In genomic region chr1:89069955-89070354, GRCh38 we compare ENCODE assay signal across 11 cellular contexts. TPM values are rescaled to one million over a fixed set of nuclear protein-coding genes. Genes with fewer than 3 reads are reported as not detected.
DNase-seq lines count a peak whose midpoint lies in the region; ATAC-seq, FAIRE-seq and TF ChIP-seq lines count a peak whose summit lies in the region.
"Had no signal": no experiment of that assay in that cellular context is flagged by ENCODE, and none has a peak within 500 bp of the region (broad histone marks: within the 10 kb centered on the region; RNA-seq: fewer than 3 reads in every experiment).

No MANE protein-coding gene starts in this region.

- no peak for TF ChIP-seq CTCF in PC-3 (conservative IDR thresholded peaks at IDR 0.05; ENCODE audit: low read depth, low read length)
- TF ChIP-seq CTCF in endothelial cell of umbilical vein (IDR thresholded peaks at IDR 0.05; ENCODE audit: extremely low read depth in 1 of 2, insufficient read depth in 1 of 2, low read depth in 1 of 2, low read length in 2 of 2) = no peak
- TF ChIP-seq CTCF in sigmoid colon (IDR thresholded peaks at IDR 0.05) = no peak

- dilution Hi-C loops in endothelial cell of umbilical vein (cut with MboI; ENCODE audit: extremely low pct_ligation_motif_present, low sequenced_read_pairs) = no loop called here

- H3K4me2 ChIP-seq in PC-3 (ENCODE audit: low read length) (peak overlapping the region; percentile 53), endothelial cell of umbilical vein (ENCODE audit: insufficient read depth, low read length) (peak overlapping the region; percentile 42)

- H3K27me3 Mint-ChIP-seq in CD8-positive, alpha-beta memory T cell = no peaks in the 10 kb centered on the region

- peaks cover 20% of the 10 kb centered on the region for H3K4me1 ChIP-seq in CD8-positive, alpha-beta memory T cell (ENCODE audit: insufficient read depth, low read length)
- H3K4me1 ChIP-seq in PC-3 (ENCODE audit: insufficient read depth, low read length) (peaks cover 6% of the 10 kb centered on the region; the same call in 1 of the 2 replicates), endothelial cell of umbilical vein (ENCODE audit: control insufficient read depth, extremely low read depth, insufficient read depth, low read length) (peaks cover 3% of the 10 kb centered on the region), sigmoid colon (peaks cover 0 to 7% (median 4%) of the 10 kb centered on the region in 4 donors)

- peak overlapping the region; percentile 59; the same call in 1 of the 2 replicates for H2AFZ ChIP-seq in PC-3 (ENCODE audit: low read length)
- peak overlapping the region; percentile 33 for H2AFZ ChIP-seq in endothelial cell of umbilical vein (ENCODE audit: low read depth, low read length)

- CTCF ChIA-PET in CD8-positive, alpha-beta memory T cell (lab: Charles Lee) = interaction anchor here (0.6 to 1.1 kb wide), 2 partner anchors 30 to 78 kb away, joined by 3 to 5 read pairs; no protein-coding TSS in a partner anchor
- CTCF ChIA-PET in PC-3 (lab: Charles Lee) (no interaction called here), endothelial cell of umbilical vein (lab: Charles Lee) (interaction anchor here (0.7 to 2.7 kb wide), 4 partner anchors 11 to 96 kb away, joined by 3 to 18 read pairs (median 4); no protein-coding TSS in a partner anchor)

- H3K36me3 ChIP-seq in CD8-positive, alpha-beta memory T cell (ENCODE audit: insufficient read depth, low read length) = no peaks in the 10 kb centered on the region
- no peaks in the 10 kb centered on the region for H3K36me3 ChIP-seq in PC-3 (ENCODE audit: low read depth, low read length)
- no peaks in the 10 kb centered on the region for H3K36me3 ChIP-seq in endothelial cell of umbilical vein (ENCODE audit: control insufficient read depth in 2 of 2, extremely low read depth in 1 of 2, insufficient read depth in 2 of 2, low read length in 2 of 2)
- no peaks in the 10 kb centered on the region for H3K36me3 ChIP-seq in sigmoid colon

- H3K27me3 ChIP-seq in CD8-positive, alpha-beta memory T cell (ENCODE audit: insufficient read depth, low read length, poor library complexity, severe bottlenecking) = no peaks in the 10 kb centered on the region
- H3K27me3 ChIP-seq in PC-3 (ENCODE audit: low read length) (no peaks in the 10 kb centered on the region), endothelial cell of umbilical vein (ENCODE audit: control insufficient read depth in 2 of 2, insufficient read depth in 2 of 2, low read length in 2 of 2) (peaks cover 0 to 8% of the 10 kb centered on the region in 2 experiments), sigmoid colon (no peaks in the 10 kb centered on the region)

- H3K4me1 Mint-ChIP-seq in CD8-positive, alpha-beta memory T cell = peaks cover 23 to 40% (median 25%) of the 10 kb centered on the region in 3 donors

- no peaks in the 10 kb centered on the region for H3K9me1 ChIP-seq in endothelial cell of umbilical vein (replicated peaks; ENCODE audit: control insufficient read depth, extremely low read depth, insufficient read depth, low read length)

- no peaks in the 10 kb centered on the region for H3F3A ChIP-seq in PC-3 (ENCODE audit: low read length, unreplicated experiment)

- H3K36me3 Mint-ChIP-seq in CD8-positive, alpha-beta memory T cell = peaks cover 3 to 26% (median 11%) of the 10 kb centered on the region in 3 donors

- BruUV-seq in PC-3 (replicated peaks; lab: Mats Ljungman, UMichigan) (no TSS peak), endothelial cell of umbilical vein (replicated peaks; lab: Mats Ljungman, UMichigan) (no TSS peak)

- TF ChIP-seq POLR2A in endothelial cell of umbilical vein (IDR thresholded peaks at IDR 0.05; ENCODE audit: low read depth, low read length) (no peak), sigmoid colon (IDR thresholded peaks at IDR 0.05) (no peak)

- H3K79me2 ChIP-seq in PC-3 (ENCODE audit: low read length) (no peaks in the 10 kb centered on the region), endothelial cell of umbilical vein (ENCODE audit: control insufficient read depth, insufficient read depth, low read length) (no peaks in the 10 kb centered on the region)

- H3K27ac ChIP-seq in CD8-positive, alpha-beta memory T cell (ENCODE audit: low read depth, low read length) = peak overlapping the region; percentile 5
- H3K27ac ChIP-seq in PC-3 (ENCODE audit: low read length) (no peak overlapping the region), endothelial cell of umbilical vein (ENCODE audit: insufficient read depth, low read depth, low read length) (no peak overlapping the region), sigmoid colon (peak overlapping the region; percentile 25 to 47 (median 31))
- H3K27ac ChIP-seq: epithelial cell of prostate had no signal

- no peak for TF ChIP-seq EP300 in sigmoid colon (IDR thresholded peaks at IDR 0.05)

- ATAC-seq in PC-3 = no peak
- no peak for ATAC-seq in GM21528 (IDR thresholded peaks at IDR 0.05; ENCODE audit: low FRiP score, unreplicated experiment)
- ATAC-seq in GM21529 (IDR thresholded peaks at IDR 0.05; ENCODE audit: unreplicated experiment) = no peak

- no peaks in the 10 kb centered on the region for H3K9me3 ChIP-seq in CD8-positive, alpha-beta memory T cell (ENCODE audit: low read length)
- H3K9me3 ChIP-seq in PC-3 (ENCODE audit: low read length) = no peaks in the 10 kb centered on the region
- H3K9me3 ChIP-seq in endothelial cell of umbilical vein (replicated peaks; ENCODE audit: control insufficient read depth, insufficient read depth, low read length) = no peaks in the 10 kb centered on the region
- no peaks in the 10 kb centered on the region for H3K9me3 ChIP-seq in sigmoid colon

- H3K4me3 ChIP-seq in CD8-positive, alpha-beta memory T cell (ENCODE audit: low read length) = peak overlapping the region; percentile 53
- H3K4me3 ChIP-seq in PC-3 (ENCODE audit: low read length) (peak overlapping the region; percentile 7; the same call in 1 of the 2 replicates), endothelial cell of umbilical vein (replicated peaks in 1 of 3; ENCODE audit: insufficient read depth in 1 of 3, low read depth in 1 of 3, low read length in 3 of 3) (peak overlapping the region in 2 of 3 experiments; percentile 12 to 40), sigmoid colon (peak overlapping the region; percentile 5 to 29 (median 18))

- H3K27ac Mint-ChIP-seq in CD8-positive, alpha-beta memory T cell = peak overlapping the region; percentile 82 to 96 (median 94)
- H3K27ac Mint-ChIP-seq: nephron progenitor cell had no signal

- H3K4me3 Mint-ChIP-seq in CD8-positive, alpha-beta memory T cell = peak overlapping the region; percentile 80 to 93 (median 89)
- H3K4me3 Mint-ChIP-seq: nephron progenitor cell had no signal

- no peaks in the 10 kb centered on the region for H4K20me1 ChIP-seq in PC-3 (ENCODE audit: low read length)
- no peaks in the 10 kb centered on the region for H4K20me1 ChIP-seq in endothelial cell of umbilical vein (replicated peaks; ENCODE audit: control insufficient read depth, extremely low read depth, insufficient read depth, low read length)

- POLR2A ChIA-PET in CD8-positive, alpha-beta memory T cell (lab: Charles Lee) = interaction anchor here (0.5 to 1.0 kb wide), 5 partner anchors 36 to 179 kb away, joined by 3 to 6 read pairs (median 3); partner anchors contain the start of gene GBP3
- POLR2A ChIA-PET in PC-3 (lab: Charles Lee; ENCODE audit: unreplicated experiment) = no interaction called here
- POLR2A ChIA-PET in endothelial cell of umbilical vein (lab: Charles Lee) = no interaction called here

- peak in 2 of 5 donors; percentile 28 to 29 for DNase-seq in CD8-positive, alpha-beta memory T cell
- no peak for DNase-seq in PC-3
- no peak for DNase-seq in endothelial cell of umbilical vein (ENCODE audit: low read depth, low spot score)
- DNase-seq in sigmoid colon = no peak
- DNase-seq in NCI-H446 treated with DMSO at 0.1 percent for 48 hours (lab: John Stamatoyannopoulos, UW) = no peak
- no peak for DNase-seq in SIG-M5 treated with dmso at 0.1 percent for 504 hours (lab: John Stamatoyannopoulos, UW; ENCODE audit: unreplicated experiment)
- DNase-seq: nephron progenitor cell had no signal

- WGBS in sigmoid colon, 2 donors = 41 to 66% methylated on average over 2 of the region's 2 CpGs

- FAIRE-seq in endothelial cell of umbilical vein (lab: Jason Lieb, UNC) = no peak
- FAIRE-seq: H1 had no signal

- intact Hi-C loops in PC-3 (cut with micrococcal nuclease) (no loop called here), endothelial cell of umbilical vein (cut with micrococcal nuclease) (no loop called here), sigmoid colon (cut with DNase I) (no loop called here)

- no peak overlapping the region for H3K9ac ChIP-seq in PC-3 (ENCODE audit: low read length)
- H3K9ac ChIP-seq in endothelial cell of umbilical vein (replicated peaks; ENCODE audit: extremely low read depth, insufficient read depth, low read length) = no peak overlapping the region

- peaks cover 8 to 17% (median 14%) of the 10 kb centered on the region in 5 donors for H3K9me3 Mint-ChIP-seq in CD8-positive, alpha-beta memory T cell

- H3K9me2 ChIP-seq in PC-3 (replicated peaks; ENCODE audit: low read length) = no peaks in the 10 kb centered on the region

RNA-seq across cellular contexts. Expression of gene GBP1, which starts 4.9 kb away (rescaled TPM):
- 10 to 100 TPM; 52.1 to 53.0 TPM for total RNA-seq in CD8-positive, alpha-beta memory T cell
- polyA plus RNA-seq in CD8-positive, alpha-beta memory T cell = 77.4 TPM
- total RNA-seq in PC-3 (2014; rRNA removed) (1.0 and 1.2 TPM in 2 replicates), endothelial cell of umbilical vein (17.8 and 28.0 TPM in 2 replicates), sigmoid colon (10 to 100 TPM; 24.1 to 72.1 (median 31.0) TPM)
- polyA plus RNA-seq in endothelial cell of umbilical vein (9.8 and 11.6 TPM in 2 replicates), sigmoid colon (10 to 100 TPM in 2 of 3 donors, 1 to 10 TPM in 1; 4.2 to 45.6 (median 11.1) TPM)
- 9.5 and 11.1 TPM in 2 replicates for polyA plus RNA-seq in endothelial cell of umbilical vein (2011; cell fraction: cytosol; rRNA removed)
- polyA plus RNA-seq in endothelial cell of umbilical vein (2011; cell fraction: nucleus; rRNA removed) = 109 and 126 TPM in 2 replicates
- polyA plus RNA-seq in endothelial cell of umbilical vein (2012) = 12.4 TPM in 2 replicates
- 19.8 and 23.1 TPM in 2 replicates for polyA minus RNA-seq in endothelial cell of umbilical vein
- 3.8 TPM for polyA minus RNA-seq in endothelial cell of umbilical vein (2011; cell fraction: cytosol; rRNA and poly(A)+ RNA removed)
- polyA minus RNA-seq in endothelial cell of umbilical vein (2011; cell fraction: nucleus; rRNA and poly(A)+ RNA removed) = 82.3 and 82.7 TPM in 2 replicates
- total RNA-seq: H1 had no signal
- polyA plus RNA-seq: H1 had no signal

RNA-seq across cellular contexts. Expression of gene GBP3, which starts 47.3 kb away (rescaled TPM):
- 10 to 100 TPM in 1 of 2 experiments, 1 to 10 TPM in 1; 8.4 to 12.1 TPM for total RNA-seq in CD8-positive, alpha-beta memory T cell
- polyA plus RNA-seq in CD8-positive, alpha-beta memory T cell = 16.8 TPM
- 23.3 and 24.9 TPM in 2 replicates for total RNA-seq in PC-3 (2014; rRNA removed)
- 7.3 and 12.7 TPM in 2 replicates for total RNA-seq in endothelial cell of umbilical vein
- polyA plus RNA-seq in endothelial cell of umbilical vein = 4.8 and 5.7 TPM in 2 replicates
- polyA plus RNA-seq in endothelial cell of umbilical vein (2011; cell fraction: cytosol; rRNA removed) = 6.0 and 6.3 TPM in 2 replicates
- polyA plus RNA-seq in endothelial cell of umbilical vein (2011; cell fraction: nucleus; rRNA removed) = 18.7 and 23.6 TPM in 2 replicates
- polyA plus RNA-seq in endothelial cell of umbilical vein (2012) = 6.9 and 12.3 TPM in 2 replicates
- polyA minus RNA-seq in endothelial cell of umbilical vein = 15.5 and 18.4 TPM in 2 replicates
- polyA minus RNA-seq in endothelial cell of umbilical vein (2011; cell fraction: cytosol; rRNA and poly(A)+ RNA removed) = 5.2 TPM
- 21.2 and 21.7 TPM in 2 replicates for polyA minus RNA-seq in endothelial cell of umbilical vein (2011; cell fraction: nucleus; rRNA and poly(A)+ RNA removed)
- total RNA-seq in sigmoid colon = 10 to 100 TPM in 3 of 4 donors, 1 to 10 TPM in 1; 6.4 to 31.4 (median 15.2) TPM
- 10 to 100 TPM; 10.2 to 66.4 (median 26.9) TPM for polyA plus RNA-seq in sigmoid colon
- total RNA-seq: H1 had no signal
- polyA plus RNA-seq: H1 had no signal

RNA-seq across cellular contexts. Expression of gene GBP2, which starts 56.0 kb away (rescaled TPM):
- 100 to 1,000 TPM; 155 to 165 TPM for total RNA-seq in CD8-positive, alpha-beta memory T cell
- 148 TPM for polyA plus RNA-seq in CD8-positive, alpha-beta memory T cell
- total RNA-seq in PC-3 (2014; rRNA removed) (1.6 and 2.1 TPM in 2 replicates), endothelial cell of umbilical vein (19.4 and 30.2 TPM in 2 replicates), sigmoid colon (100 to 1,000 TPM; 115 to 152 (median 142) TPM)
- polyA plus RNA-seq in endothelial cell of umbilical vein (13.1 TPM in 2 replicates), sigmoid colon (10 to 100 TPM; 39.5 to 86.5 (median 61.3) TPM)
- 19.4 and 19.7 TPM in 2 replicates for polyA plus RNA-seq in endothelial cell of umbilical vein (2011; cell fraction: cytosol; rRNA removed)
- polyA plus RNA-seq in endothelial cell of umbilical vein (2011; cell fraction: nucleus; rRNA removed) = 25.9 and 27.9 TPM in 2 replicates
- polyA plus RNA-seq in endothelial cell of umbilical vein (2012) = 14.9 and 19.1 TPM in 2 replicates
- 20.4 and 24.5 TPM in 2 replicates for polyA minus RNA-seq in endothelial cell of umbilical vein
- 2.0 TPM for polyA minus RNA-seq in endothelial cell of umbilical vein (2011; cell fraction: cytosol; rRNA and poly(A)+ RNA removed)
- polyA minus RNA-seq in endothelial cell of umbilical vein (2011; cell fraction: nucleus; rRNA and poly(A)+ RNA removed) = 20.4 and 23.3 TPM in 2 replicates
- total RNA-seq: H1 had no signal
- polyA plus RNA-seq: H1 had no signal

Comparison
In these comparisons a context has a peak if more than half of its experiments do, and no peak if none do; other contexts are left out.
1. H3K27ac ChIP-seq: peak in CD8-positive, alpha-beta memory T cell (single experiment) and sigmoid colon (4 of 4); none in PC-3 (single experiment) and endothelial cell of umbilical vein (single experiment).
2. Peak in every context shown above with its lines, with median percentiles within 50 percentile points of each other: H3K4me3 ChIP-seq.